In genomic region chr1:184051485-184052193, GRCh38 we compare ENCODE assay signal across 8 cellular contexts.
DNase-seq lines count a peak whose midpoint lies in the region; ATAC-seq lines count a peak whose summit lies in the region.

Gene TSEN15, plus strand, starts transcription at chr1:184051730. Its CDS starts 26 bp downstream, at chr1:184051756.

- DNase-seq in AG08395 (ENCODE audit: low spot score) = peak; percentile 83
- peak; percentile 80 for DNase-seq in NCI-H345 (lab: John Stamatoyannopoulos, UW)
- DNase-seq in activated CD4-positive, CD25-positive, alpha-beta regulatory T cell treated with anti-CD3 and anti-CD28 coated beads, Interleukin-2, amount 50 U/mL, for 16 hours (ENCODE audit: low read depth, low spot score) = peak; percentile 57
- DNase-seq in cerebellar cortex (ENCODE audit: low spot score) = peak; percentile 68
- DNase-seq in kidney tubule cell (ENCODE audit: low spot score) = peak; percentile 83
- DNase-seq in stimulated activated CD4-positive, alpha-beta T cell treated with anti-CD3 and anti-CD28 coated beads, Interleukin-1b, Interleukin-23, amount 100 ng/mL, for 48 hours = peak; percentile 80

- ATAC-seq in GM18870 (IDR thresholded peaks at IDR 0.05; ENCODE audit: unreplicated experiment) = peak; percentile 86
- ATAC-seq in HG03135 (IDR thresholded peaks at IDR 0.05; ENCODE audit: unreplicated experiment) = peak; percentile 96

Comparison
In these comparisons a context has a peak if more than half of its experiments do, and no peak if none do; other contexts are left out.
1. Peak in every context shown above with its lines: DNase-seq and ATAC-seq.